8 cellular contexts compared by ENCODE assay signal in genomic region chr7:152894295-152895170, GRCh38.
DNase-seq lines count a peak whose midpoint lies in the region; ATAC-seq and TF ChIP-seq lines count a peak whose summit lies in the region.

No MANE protein-coding gene starts in this region.

- CTCF ChIA-PET in AG04449 (lab: Yijun Ruan, JAX) = interaction anchor here (0.7 to 1.0 kb wide), 4 partner anchors 9 to 35 kb away, joined by 3 to 5 read pairs (median 4); no protein-coding TSS in a partner anchor
- CTCF ChIA-PET in activated CD4-positive, alpha-beta memory T cell treated with anti-CD3 and anti-CD28 coated beads, Interleukin-2, amount 10 ng/mL, durations not matched to agents 7 days and 5 days (lab: Charles Lee) = interaction anchor here (1.1 kb wide), 1 partner anchor 12 kb away, joined by 3 read pairs; no protein-coding TSS in a partner anchor

- POLR2A ChIA-PET in AG04449 (lab: Yijun Ruan, JAX) = no interaction called here
- POLR2A ChIA-PET in activated CD4-positive, alpha-beta memory T cell treated with anti-CD3 and anti-CD28 coated beads, Interleukin-2, amount 10 ng/mL, durations not matched to agents 7 days and 5 days (lab: Charles Lee) = no interaction called here

- no peaks in the 10 kb centered on the region for H3K27me3 Mint-ChIP-seq in activated CD4-positive, alpha-beta memory T cell treated with anti-CD3 and anti-CD28 coated beads, Interleukin-2, amount 10 ng/mL, durations not matched to agents 7 days and 5 days

- H3K27ac Mint-ChIP-seq in activated CD4-positive, alpha-beta memory T cell treated with anti-CD3 and anti-CD28 coated beads, Interleukin-2, amount 10 ng/mL, durations not matched to agents 7 days and 5 days = no peak overlapping the region
- H3K27ac Mint-ChIP-seq in stimulated activated effector memory CD8-positive, alpha-beta T cell treated with anti-CD3 and anti-CD28 coated beads, Interleukin-12 subunit alpha, Interleukin-12 subunit beta, amount 100 ng/mL, for 72 hours = no peak overlapping the region

- H3K4me1 Mint-ChIP-seq in activated CD4-positive, alpha-beta memory T cell treated with anti-CD3 and anti-CD28 coated beads, Interleukin-2, amount 10 ng/mL, durations not matched to agents 7 days and 5 days = no peaks in the 10 kb centered on the region
- no peaks in the 10 kb centered on the region for H3K4me1 Mint-ChIP-seq in stimulated activated effector memory CD8-positive, alpha-beta T cell treated with anti-CD3 and anti-CD28 coated beads, Interleukin-12 subunit alpha, Interleukin-12 subunit beta, amount 100 ng/mL, for 72 hours

- peak; percentile 76 for ATAC-seq in HG03139 (IDR thresholded peaks at IDR 0.05; ENCODE audit: unreplicated experiment)
- peak; percentile 52 for ATAC-seq in stimulated activated effector memory CD8-positive, alpha-beta T cell treated with anti-CD3 and anti-CD28 coated beads, Interleukin-12 subunit alpha, Interleukin-12 subunit beta, amount 100 ng/mL, for 72 hours
- no peak for ATAC-seq in HG03439 (IDR thresholded peaks at IDR 0.05; ENCODE audit: unreplicated experiment)

- H3K9me3 ChIP-seq in iPS-20b (ENCODE audit: insufficient read depth, low read depth, low read length) = no peaks in the 10 kb centered on the region

- H3K4me3 ChIP-seq in AG04449 (ENCODE audit: low read depth, low read length) (no peak overlapping the region), GM12875 (ENCODE audit: low read depth, low read length) (no peak overlapping the region), iPS-20b (ENCODE audit: low read length) (peak overlapping the region; percentile 45; the same call in 1 of the 2 replicates)

- H3K9ac ChIP-seq in iPS-20b (ENCODE audit: low read depth, low read length) = no peak overlapping the region

- no peaks in the 10 kb centered on the region for H3K9me3 Mint-ChIP-seq in activated CD4-positive, alpha-beta memory T cell treated with anti-CD3 and anti-CD28 coated beads, Interleukin-2, amount 10 ng/mL, durations not matched to agents 7 days and 5 days
- no peaks in the 10 kb centered on the region for H3K9me3 Mint-ChIP-seq in stimulated activated effector memory CD8-positive, alpha-beta T cell treated with anti-CD3 and anti-CD28 coated beads, Interleukin-12 subunit alpha, Interleukin-12 subunit beta, amount 100 ng/mL, for 72 hours

- TF ChIP-seq CTCF in AG04449 (IDR thresholded peaks at IDR 0.05; ENCODE audit: insufficient read depth, low read length, missing control alignments) (peak; percentile 66), GM12875 (IDR thresholded peaks at IDR 0.05; ENCODE audit: borderline replicate concordance, insufficient read depth, low read depth, low read length) (peak; percentile 89)

- DNase-seq in AG04449 (ENCODE audit: low read depth, low spot score) = no peak
- DNase-seq in activated CD4-positive, alpha-beta memory T cell treated with anti-CD3 and anti-CD28 coated beads, Interleukin-2, amount 10 ng/mL, durations not matched to agents 7 days and 5 days = peak; percentile 18
- DNase-seq in stimulated activated effector memory CD8-positive, alpha-beta T cell treated with anti-CD3 and anti-CD28 coated beads, Interleukin-12 subunit alpha, Interleukin-12 subunit beta, amount 100 ng/mL, for 72 hours (ENCODE audit: low spot score in 2 of 2) = peak in 1 of 2 donors; percentile 51
- no peak for DNase-seq in effector CD8-positive, alpha-beta T cell (lab: John Stamatoyannopoulos, UW)

- no peaks in the 10 kb centered on the region for H3K36me3 Mint-ChIP-seq in activated CD4-positive, alpha-beta memory T cell treated with anti-CD3 and anti-CD28 coated beads, Interleukin-2, amount 10 ng/mL, durations not matched to agents 7 days and 5 days (ENCODE audit: low read depth)
- H3K36me3 Mint-ChIP-seq in stimulated activated effector memory CD8-positive, alpha-beta T cell treated with anti-CD3 and anti-CD28 coated beads, Interleukin-12 subunit alpha, Interleukin-12 subunit beta, amount 100 ng/mL, for 72 hours = no peaks in the 10 kb centered on the region

- H3K27me3 ChIP-seq in iPS-20b (ENCODE audit: insufficient read depth, low read length) = no peaks in the 10 kb centered on the region; the same call in 1 of the 2 replicates

- no peaks in the 10 kb centered on the region for H3K36me3 ChIP-seq in iPS-20b (ENCODE audit: insufficient read depth, low read depth, low read length)

- no peak overlapping the region for H3K27ac ChIP-seq in iPS-20b (ENCODE audit: low read length)

- no peaks in the 10 kb centered on the region for H3K4me1 ChIP-seq in iPS-20b (ENCODE audit: insufficient read depth, low read length)

- H3K4me3 Mint-ChIP-seq in activated CD4-positive, alpha-beta memory T cell treated with anti-CD3 and anti-CD28 coated beads, Interleukin-2, amount 10 ng/mL, durations not matched to agents 7 days and 5 days = no peak overlapping the region
- no peak overlapping the region for H3K4me3 Mint-ChIP-seq in stimulated activated effector memory CD8-positive, alpha-beta T cell treated with anti-CD3 and anti-CD28 coated beads, Interleukin-12 subunit alpha, Interleukin-12 subunit beta, amount 100 ng/mL, for 72 hours
